ENCODE assay signal across 11 cellular contexts in the genomic region with DNA sequence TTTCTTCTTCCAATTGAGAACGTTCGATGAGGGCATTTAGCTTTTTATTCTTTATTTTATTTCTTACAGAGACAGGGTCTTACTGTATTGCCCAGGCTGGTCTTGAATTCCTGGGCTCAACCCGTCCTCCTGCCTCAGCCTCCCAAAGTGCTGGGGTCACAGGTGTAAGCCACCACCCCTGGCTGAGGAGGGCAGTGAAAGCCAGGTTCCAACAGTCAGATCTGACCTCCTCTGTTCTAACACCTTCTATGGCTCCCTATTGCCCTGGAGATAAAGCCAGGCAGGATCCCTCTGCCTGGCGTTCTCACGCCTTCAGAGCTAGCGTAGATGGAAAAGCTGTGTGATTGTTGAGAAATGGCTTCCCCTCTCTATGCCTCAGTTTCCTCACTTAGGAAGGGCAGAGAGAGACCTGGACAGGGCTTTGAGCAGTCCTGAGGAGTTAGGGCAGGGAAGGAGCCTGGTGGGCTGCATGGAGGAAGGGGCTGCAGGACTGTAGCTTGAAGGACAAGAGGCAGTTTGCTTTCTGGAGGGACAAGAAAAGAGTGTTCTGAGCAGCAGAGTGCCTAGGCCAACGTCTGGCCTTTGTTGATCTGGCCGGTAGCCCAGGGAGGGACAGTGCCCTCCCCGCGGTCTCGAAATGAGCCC. TPM values are rescaled to one million over a fixed set of nuclear protein-coding genes. Genes with fewer than 3 reads are reported as not detected.
DNase-seq lines count a peak whose midpoint lies in the region; ATAC-seq, FAIRE-seq and TF ChIP-seq lines count a peak whose summit lies in the region.
"Had no signal": no experiment of that assay in that cellular context is flagged by ENCODE, and none has a peak within 500 bp of the region (broad histone marks: within the 10 kb centered on the region; RNA-seq: fewer than 3 reads in every experiment).

No MANE protein-coding gene starts in this region.

- TF ChIP-seq EP300 in stomach (IDR thresholded peaks at IDR 0.05), result no peak

- peaks cover 0 to 23% (median 0%) of the 10 kb centered on the region in 4 donors for H3K36me3 ChIP-seq in stomach

- TF ChIP-seq POLR2A in stomach (IDR thresholded peaks at IDR 0.05) (no peak), GM12892 (IDR thresholded peaks at IDR 0.05; ENCODE audit: low read depth, low read length) (no peak)

- FAIRE-seq in GM12892 (lab: Jason Lieb, UNC), result no peak

- no peak for TF ChIP-seq CTCF in stomach (IDR thresholded peaks at IDR 0.05)

- DNase-seq in stimulated activated naive CD8-positive, alpha-beta T cell treated with anti-CD3 and anti-CD28 coated beads, Interleukin-15, amount 100 ng/mL, for 72 hours, result no peak
- no peak for DNase-seq in stimulated activated naive CD8-positive, alpha-beta T cell treated with anti-CD3 and anti-CD28 coated beads, Interleukin-15, Interleukin-2, amounts not matched to agents 100 U/mL and 50 U/mL, for 24 hours
- DNase-seq in stomach (no peak), GM12892 (ENCODE audit: insufficient read length) (no peak)
- DNase-seq: central memory CD4-positive, alpha-beta T cell; GM23248; NCI-H187 treated with DMSO at 0.1 percent for 48 hours; NK-92 treated with Interleukin-12 subunit alpha and Interleukin-12 subunit beta, amount 100 ng/mL, for 24 hours; occipital lobe; stimulated activated CD4-positive, alpha-beta T cell treated with anti-CD3 and anti-CD28 coated beads, Interleukin-2, amount 100 ng/mL, for 24 hours; testis had no signal

- H3K9me3 Mint-ChIP-seq in stimulated activated naive CD8-positive, alpha-beta T cell treated with anti-CD3 and anti-CD28 coated beads, Interleukin-15, amount 100 ng/mL, for 72 hours, result no peaks in the 10 kb centered on the region

- peaks cover 26 to 94% (median 71%) of the 10 kb centered on the region in 4 donors for H3K4me1 ChIP-seq in stomach
- H3K4me1 ChIP-seq: testis had no signal

- H3K27me3 Mint-ChIP-seq in stimulated activated naive CD8-positive, alpha-beta T cell treated with anti-CD3 and anti-CD28 coated beads, Interleukin-15, amount 100 ng/mL, for 72 hours, result no peaks in the 10 kb centered on the region

- H3K27ac Mint-ChIP-seq in stimulated activated naive CD8-positive, alpha-beta T cell treated with anti-CD3 and anti-CD28 coated beads, Interleukin-15, amount 100 ng/mL, for 72 hours, result peak overlapping the region in 1 of 2 donors; percentile 31

- peaks cover 0 to 51% (median 21%) of the 10 kb centered on the region in 3 donors for H3K27me3 ChIP-seq in stomach

- no peak overlapping the region for H3K27ac ChIP-seq in stomach
- H3K27ac ChIP-seq: GM23248, testis had no signal

- H3K4me3 ChIP-seq in stomach, result no peak overlapping the region
- H3K4me3 ChIP-seq: testis had no signal

- intact Hi-C loops in stomach (cut with DNase I; ENCODE audit: low total_unique reads), result no loop called here

- ATAC-seq in stimulated activated naive CD8-positive, alpha-beta T cell treated with anti-CD3 and anti-CD28 coated beads, Interleukin-15, amount 100 ng/mL, for 72 hours, result no peak
- no peak for ATAC-seq in stimulated activated naive CD8-positive, alpha-beta T cell treated with anti-CD3 and anti-CD28 coated beads, Interleukin-15, Interleukin-2, amounts not matched to agents 100 U/mL and 50 U/mL, for 24 hours

- H3K4me1 Mint-ChIP-seq in stimulated activated naive CD8-positive, alpha-beta T cell treated with anti-CD3 and anti-CD28 coated beads, Interleukin-15, amount 100 ng/mL, for 72 hours, result peaks cover 73% of the 10 kb centered on the region

- H3K4me3 Mint-ChIP-seq in stimulated activated naive CD8-positive, alpha-beta T cell treated with anti-CD3 and anti-CD28 coated beads, Interleukin-15, amount 100 ng/mL, for 72 hours, result peak overlapping the region; percentile 70 to 79

- no peaks in the 10 kb centered on the region for H3K9me3 ChIP-seq in stomach
- H3K9me3 ChIP-seq: testis had no signal

- WGBS in stomach, 5 donors, result 71 to 83% (median 81%) methylated on average over 11 of the region's 11 CpGs

RNA-seq across cellular contexts. Expression of a gene that starts 5.5 kb away (rescaled TPM):
- 100 to 1,000 TPM in 1 of 5 donors, 10 to 100 TPM in 4; 14.3 to 211 (median 22.3) TPM for total RNA-seq in stomach
- 10 to 100 TPM; 12.2 to 15.4 (median 14.0) TPM for polyA plus RNA-seq in stomach
- 45.5 TPM for polyA plus RNA-seq in GM12892 (2012; ENCODE audit: missing spikeins)

RNA-seq across cellular contexts. Expression of a gene that starts 22.7 kb away (rescaled TPM):
- 100 to 1,000 TPM in 1 of 5 donors, 10 to 100 TPM in 4; 24.5 to 361 (median 40.6) TPM for total RNA-seq in stomach
- 100 to 1,000 TPM; 109 to 128 (median 123) TPM for polyA plus RNA-seq in stomach
- 87.9 TPM for polyA plus RNA-seq in GM12892 (2012; ENCODE audit: missing spikeins)

RNA-seq across cellular contexts. Expression of a gene that starts 31.3 kb away (rescaled TPM):
- total RNA-seq in stomach, result 100 to 1,000 TPM in 4 of 5 donors, 10 to 100 TPM in 1; 90.0 to 710 (median 158) TPM
- 100 to 1,000 TPM; 433 to 532 (median 509) TPM for polyA plus RNA-seq in stomach
- 359 TPM for polyA plus RNA-seq in GM12892 (2012; ENCODE audit: missing spikeins)

RNA-seq across cellular contexts. Expression of a gene that starts 32.6 kb away (rescaled TPM):
- total RNA-seq in stomach, result 100 to 1,000 TPM in 1 of 5 donors, 10 to 100 TPM in 3, 1 to 10 TPM in 1; 5.1 to 144 (median 38.8) TPM
- 10 to 100 TPM; 14.2 to 31.6 (median 22.0) TPM for polyA plus RNA-seq in stomach
- 6.9 TPM for polyA plus RNA-seq in GM12892 (2012; ENCODE audit: missing spikeins)

RNA-seq across cellular contexts. Expression of a gene that starts 46.1 kb away (rescaled TPM):
- 10 to 100 TPM in 4 of 5 donors, 1 to 10 TPM in 1; 7.0 to 98.5 (median 56.4) TPM for total RNA-seq in stomach
- 10 to 100 TPM; 85.1 to 93.9 (median 91.8) TPM for polyA plus RNA-seq in stomach
- polyA plus RNA-seq in GM12892 (2012; ENCODE audit: missing spikeins), result 68.4 TPM
